1 cellular context compared by ENCODE assay signal in the genomic region with DNA sequence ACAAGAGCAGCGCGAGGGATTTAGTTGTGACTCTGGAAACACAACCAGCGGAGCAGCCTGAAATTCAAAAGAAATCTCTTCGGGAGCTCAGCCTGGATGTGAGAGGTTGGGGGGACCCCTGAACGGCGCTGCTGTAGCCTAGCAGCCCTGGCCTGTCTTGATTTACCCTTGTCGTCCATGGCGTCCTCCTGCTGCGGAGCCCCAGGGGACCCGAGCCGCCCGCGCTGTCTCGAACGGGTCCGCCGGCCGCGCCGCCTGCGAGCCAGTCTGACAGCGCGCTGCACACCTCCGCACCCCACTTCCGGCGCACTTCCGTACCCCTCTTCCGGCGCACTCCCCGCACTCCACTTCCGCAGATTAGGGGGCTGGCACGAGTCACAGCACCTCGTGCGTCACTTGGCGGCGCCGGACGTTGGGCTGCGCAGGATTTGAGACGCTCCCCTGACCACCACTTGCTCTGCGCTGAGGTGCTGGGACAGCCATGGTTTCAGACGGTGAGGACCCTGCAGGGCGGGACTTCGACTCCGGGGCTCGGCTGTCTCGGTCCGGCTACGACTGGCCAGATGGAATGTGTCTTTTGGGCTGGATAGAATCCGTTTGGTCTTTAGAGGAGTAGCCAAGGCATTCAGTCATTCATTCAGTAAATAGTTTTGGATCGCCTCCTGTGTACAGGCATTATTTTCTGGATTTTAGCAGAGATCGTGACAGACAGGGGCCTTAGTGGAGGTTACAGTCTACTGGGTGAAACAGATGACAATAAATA.
TF ChIP-seq lines count a peak whose summit lies in the region.

A gene (minus strand): TSS at position 308 of the 763 bp plus-strand sequence. CDS start 129 bp downstream, at position 179.
A gene (plus strand): TSS at position 451 of the 763 bp plus-strand sequence. CDS start 31 bp downstream, at position 482.

TF ChIP-seq in WTC11, 78 proteins besides CTCF, POLR2A, EP300 and RAD21 (continued from another document and continues in another):
- TF ChIP-seq, protein P1, sequence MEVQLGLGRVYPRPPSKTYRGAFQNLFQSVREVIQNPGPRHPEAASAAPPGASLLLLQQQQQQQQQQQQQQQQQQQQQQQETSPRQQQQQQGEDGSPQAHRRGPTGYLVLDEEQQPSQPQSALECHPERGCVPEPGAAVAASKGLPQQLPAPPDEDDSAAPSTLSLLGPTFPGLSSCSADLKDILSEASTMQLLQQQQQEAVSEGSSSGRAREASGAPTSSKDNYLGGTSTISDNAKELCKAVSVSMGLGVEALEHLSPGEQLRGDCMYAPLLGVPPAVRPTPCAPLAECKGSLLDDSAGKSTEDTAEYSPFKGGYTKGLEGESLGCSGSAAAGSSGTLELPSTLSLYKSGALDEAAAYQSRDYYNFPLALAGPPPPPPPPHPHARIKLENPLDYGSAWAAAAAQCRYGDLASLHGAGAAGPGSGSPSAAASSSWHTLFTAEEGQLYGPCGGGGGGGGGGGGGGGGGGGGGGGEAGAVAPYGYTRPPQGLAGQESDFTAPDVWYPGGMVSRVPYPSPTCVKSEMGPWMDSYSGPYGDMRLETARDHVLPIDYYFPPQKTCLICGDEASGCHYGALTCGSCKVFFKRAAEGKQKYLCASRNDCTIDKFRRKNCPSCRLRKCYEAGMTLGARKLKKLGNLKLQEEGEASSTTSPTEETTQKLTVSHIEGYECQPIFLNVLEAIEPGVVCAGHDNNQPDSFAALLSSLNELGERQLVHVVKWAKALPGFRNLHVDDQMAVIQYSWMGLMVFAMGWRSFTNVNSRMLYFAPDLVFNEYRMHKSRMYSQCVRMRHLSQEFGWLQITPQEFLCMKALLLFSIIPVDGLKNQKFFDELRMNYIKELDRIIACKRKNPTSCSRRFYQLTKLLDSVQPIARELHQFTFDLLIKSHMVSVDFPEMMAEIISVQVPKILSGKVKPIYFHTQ (CRISPR knock-in tag; IDR thresholded peaks at IDR 0.05): no peak
- TF ChIP-seq ATF1 (CRISPR knock-in tag; IDR thresholded peaks at IDR 0.05): peak; percentile 88; the same call in 1 of the 2 replicates
- TF ChIP-seq, protein P2, sequence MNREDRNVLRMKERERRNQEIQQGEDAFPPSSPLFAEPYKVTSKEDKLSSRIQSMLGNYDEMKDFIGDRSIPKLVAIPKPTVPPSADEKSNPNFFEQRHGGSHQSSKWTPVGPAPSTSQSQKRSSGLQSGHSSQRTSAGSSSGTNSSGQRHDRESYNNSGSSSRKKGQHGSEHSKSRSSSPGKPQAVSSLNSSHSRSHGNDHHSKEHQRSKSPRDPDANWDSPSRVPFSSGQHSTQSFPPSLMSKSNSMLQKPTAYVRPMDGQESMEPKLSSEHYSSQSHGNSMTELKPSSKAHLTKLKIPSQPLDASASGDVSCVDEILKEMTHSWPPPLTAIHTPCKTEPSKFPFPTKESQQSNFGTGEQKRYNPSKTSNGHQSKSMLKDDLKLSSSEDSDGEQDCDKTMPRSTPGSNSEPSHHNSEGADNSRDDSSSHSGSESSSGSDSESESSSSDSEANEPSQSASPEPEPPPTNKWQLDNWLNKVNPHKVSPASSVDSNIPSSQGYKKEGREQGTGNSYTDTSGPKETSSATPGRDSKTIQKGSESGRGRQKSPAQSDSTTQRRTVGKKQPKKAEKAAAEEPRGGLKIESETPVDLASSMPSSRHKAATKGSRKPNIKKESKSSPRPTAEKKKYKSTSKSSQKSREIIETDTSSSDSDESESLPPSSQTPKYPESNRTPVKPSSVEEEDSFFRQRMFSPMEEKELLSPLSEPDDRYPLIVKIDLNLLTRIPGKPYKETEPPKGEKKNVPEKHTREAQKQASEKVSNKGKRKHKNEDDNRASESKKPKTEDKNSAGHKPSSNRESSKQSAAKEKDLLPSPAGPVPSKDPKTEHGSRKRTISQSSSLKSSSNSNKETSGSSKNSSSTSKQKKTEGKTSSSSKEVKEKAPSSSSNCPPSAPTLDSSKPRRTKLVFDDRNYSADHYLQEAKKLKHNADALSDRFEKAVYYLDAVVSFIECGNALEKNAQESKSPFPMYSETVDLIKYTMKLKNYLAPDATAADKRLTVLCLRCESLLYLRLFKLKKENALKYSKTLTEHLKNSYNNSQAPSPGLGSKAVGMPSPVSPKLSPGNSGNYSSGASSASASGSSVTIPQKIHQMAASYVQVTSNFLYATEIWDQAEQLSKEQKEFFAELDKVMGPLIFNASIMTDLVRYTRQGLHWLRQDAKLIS (CRISPR knock-in tag; IDR thresholded peaks at IDR 0.05; ENCODE audit: borderline replicate concordance): no peak
- no peak for TF ChIP-seq MXD4 (CRISPR knock-in tag; IDR thresholded peaks at IDR 0.05; ENCODE audit: borderline replicate concordance)
- TF ChIP-seq, protein P3, sequence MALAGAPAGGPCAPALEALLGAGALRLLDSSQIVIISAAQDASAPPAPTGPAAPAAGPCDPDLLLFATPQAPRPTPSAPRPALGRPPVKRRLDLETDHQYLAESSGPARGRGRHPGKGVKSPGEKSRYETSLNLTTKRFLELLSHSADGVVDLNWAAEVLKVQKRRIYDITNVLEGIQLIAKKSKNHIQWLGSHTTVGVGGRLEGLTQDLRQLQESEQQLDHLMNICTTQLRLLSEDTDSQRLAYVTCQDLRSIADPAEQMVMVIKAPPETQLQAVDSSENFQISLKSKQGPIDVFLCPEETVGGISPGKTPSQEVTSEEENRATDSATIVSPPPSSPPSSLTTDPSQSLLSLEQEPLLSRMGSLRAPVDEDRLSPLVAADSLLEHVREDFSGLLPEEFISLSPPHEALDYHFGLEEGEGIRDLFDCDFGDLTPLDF (CRISPR knock-in tag; IDR thresholded peaks at IDR 0.05): no peak
- TF ChIP-seq ETV6 (CRISPR knock-in tag; IDR thresholded peaks at IDR 0.05): peak; percentile 91; the same call in 1 of the 2 replicates
- TF ChIP-seq, protein P4, sequence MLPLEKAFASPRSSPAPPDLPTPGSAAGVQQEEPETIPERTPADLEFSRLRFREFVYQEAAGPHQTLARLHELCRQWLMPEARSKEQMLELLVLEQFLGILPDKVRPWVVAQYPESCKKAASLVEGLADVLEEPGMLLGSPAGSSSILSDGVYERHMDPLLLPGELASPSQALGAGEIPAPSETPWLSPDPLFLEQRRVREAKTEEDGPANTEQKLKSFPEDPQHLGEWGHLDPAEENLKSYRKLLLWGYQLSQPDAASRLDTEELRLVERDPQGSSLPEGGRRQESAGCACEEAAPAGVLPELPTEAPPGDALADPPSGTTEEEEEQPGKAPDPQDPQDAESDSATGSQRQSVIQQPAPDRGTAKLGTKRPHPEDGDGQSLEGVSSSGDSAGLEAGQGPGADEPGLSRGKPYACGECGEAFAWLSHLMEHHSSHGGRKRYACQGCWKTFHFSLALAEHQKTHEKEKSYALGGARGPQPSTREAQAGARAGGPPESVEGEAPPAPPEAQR (CRISPR knock-in tag; IDR thresholded peaks at IDR 0.05): no peak
- TF ChIP-seq, protein P5, sequence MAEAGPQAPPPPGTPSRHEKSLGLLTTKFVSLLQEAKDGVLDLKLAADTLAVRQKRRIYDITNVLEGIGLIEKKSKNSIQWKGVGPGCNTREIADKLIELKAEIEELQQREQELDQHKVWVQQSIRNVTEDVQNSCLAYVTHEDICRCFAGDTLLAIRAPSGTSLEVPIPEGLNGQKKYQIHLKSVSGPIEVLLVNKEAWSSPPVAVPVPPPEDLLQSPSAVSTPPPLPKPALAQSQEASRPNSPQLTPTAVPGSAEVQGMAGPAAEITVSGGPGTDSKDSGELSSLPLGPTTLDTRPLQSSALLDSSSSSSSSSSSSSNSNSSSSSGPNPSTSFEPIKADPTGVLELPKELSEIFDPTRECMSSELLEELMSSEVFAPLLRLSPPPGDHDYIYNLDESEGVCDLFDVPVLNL (CRISPR knock-in tag; IDR thresholded peaks at IDR 0.05; ENCODE audit: borderline replicate concordance, low read depth): no peak
- TF ChIP-seq NFE2L1 (CRISPR knock-in tag; IDR thresholded peaks at IDR 0.05): peak; percentile 85
- no peak for TF ChIP-seq ELF4 (CRISPR knock-in tag; IDR thresholded peaks at IDR 0.05; ENCODE audit: low read depth)
- TF ChIP-seq, protein P6, sequence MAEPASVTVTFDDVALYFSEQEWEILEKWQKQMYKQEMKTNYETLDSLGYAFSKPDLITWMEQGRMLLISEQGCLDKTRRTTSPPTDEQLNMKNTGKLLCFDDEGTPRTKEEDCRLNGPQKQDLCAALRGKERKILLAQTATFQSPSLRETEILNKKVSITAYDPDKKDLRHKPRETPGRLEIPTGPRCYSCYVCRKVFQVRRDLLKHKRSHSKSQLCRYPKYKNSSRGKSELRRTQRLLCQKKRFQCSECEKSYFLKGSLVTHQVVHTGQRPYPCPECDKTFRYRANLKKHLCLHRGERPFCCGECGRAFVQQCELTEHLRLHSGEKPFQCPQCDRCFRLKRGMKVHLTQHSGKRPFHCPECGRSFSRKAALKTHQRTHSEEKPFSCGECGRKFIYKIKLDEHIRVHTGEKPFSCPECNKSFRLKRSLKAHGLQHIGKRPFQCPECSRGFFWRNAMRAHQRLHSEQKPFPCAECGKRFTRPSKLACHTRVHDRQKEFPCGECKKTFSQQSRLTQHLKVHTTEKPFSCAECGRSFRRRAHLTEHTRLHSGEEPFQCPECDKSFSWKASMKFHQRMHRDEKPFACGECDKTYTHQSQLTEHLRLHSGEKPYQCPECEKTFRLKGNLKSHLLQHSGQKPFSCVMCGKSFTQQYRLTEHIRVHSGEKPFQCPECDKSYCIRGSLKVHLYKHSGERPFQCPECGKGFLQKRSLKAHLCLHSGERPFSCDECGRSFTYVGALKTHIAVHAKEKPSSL (CRISPR knock-in tag; conservative IDR thresholded peaks at IDR 0.05): no peak
- peak; percentile 82; the same call in 1 of the 2 replicates for TF ChIP-seq MYBL2 (CRISPR knock-in tag; IDR thresholded peaks at IDR 0.05)
- TF ChIP-seq KAT7 (CRISPR knock-in tag; IDR thresholded peaks at IDR 0.05; ENCODE audit: borderline replicate concordance): no peak
- 0 out of 2 replicates have a peak, but pooled peaks have one; percentile 10 for TF ChIP-seq TEAD4 (CRISPR knock-in tag; IDR thresholded peaks at IDR 0.05)
- TF ChIP-seq, protein P7, sequence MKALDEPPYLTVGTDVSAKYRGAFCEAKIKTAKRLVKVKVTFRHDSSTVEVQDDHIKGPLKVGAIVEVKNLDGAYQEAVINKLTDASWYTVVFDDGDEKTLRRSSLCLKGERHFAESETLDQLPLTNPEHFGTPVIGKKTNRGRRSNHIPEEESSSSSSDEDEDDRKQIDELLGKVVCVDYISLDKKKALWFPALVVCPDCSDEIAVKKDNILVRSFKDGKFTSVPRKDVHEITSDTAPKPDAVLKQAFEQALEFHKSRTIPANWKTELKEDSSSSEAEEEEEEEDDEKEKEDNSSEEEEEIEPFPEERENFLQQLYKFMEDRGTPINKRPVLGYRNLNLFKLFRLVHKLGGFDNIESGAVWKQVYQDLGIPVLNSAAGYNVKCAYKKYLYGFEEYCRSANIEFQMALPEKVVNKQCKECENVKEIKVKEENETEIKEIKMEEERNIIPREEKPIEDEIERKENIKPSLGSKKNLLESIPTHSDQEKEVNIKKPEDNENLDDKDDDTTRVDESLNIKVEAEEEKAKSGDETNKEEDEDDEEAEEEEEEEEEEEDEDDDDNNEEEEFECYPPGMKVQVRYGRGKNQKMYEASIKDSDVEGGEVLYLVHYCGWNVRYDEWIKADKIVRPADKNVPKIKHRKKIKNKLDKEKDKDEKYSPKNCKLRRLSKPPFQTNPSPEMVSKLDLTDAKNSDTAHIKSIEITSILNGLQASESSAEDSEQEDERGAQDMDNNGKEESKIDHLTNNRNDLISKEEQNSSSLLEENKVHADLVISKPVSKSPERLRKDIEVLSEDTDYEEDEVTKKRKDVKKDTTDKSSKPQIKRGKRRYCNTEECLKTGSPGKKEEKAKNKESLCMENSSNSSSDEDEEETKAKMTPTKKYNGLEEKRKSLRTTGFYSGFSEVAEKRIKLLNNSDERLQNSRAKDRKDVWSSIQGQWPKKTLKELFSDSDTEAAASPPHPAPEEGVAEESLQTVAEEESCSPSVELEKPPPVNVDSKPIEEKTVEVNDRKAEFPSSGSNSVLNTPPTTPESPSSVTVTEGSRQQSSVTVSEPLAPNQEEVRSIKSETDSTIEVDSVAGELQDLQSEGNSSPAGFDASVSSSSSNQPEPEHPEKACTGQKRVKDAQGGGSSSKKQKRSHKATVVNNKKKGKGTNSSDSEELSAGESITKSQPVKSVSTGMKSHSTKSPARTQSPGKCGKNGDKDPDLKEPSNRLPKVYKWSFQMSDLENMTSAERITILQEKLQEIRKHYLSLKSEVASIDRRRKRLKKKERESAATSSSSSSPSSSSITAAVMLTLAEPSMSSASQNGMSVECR (CRISPR knock-in tag; IDR thresholded peaks at IDR 0.05; ENCODE audit: borderline replicate concordance): peak; percentile 65; the same call in 1 of the 2 replicates
- TF ChIP-seq NR3C1 (CRISPR knock-in tag; conservative IDR thresholded peaks at IDR 0.05; ENCODE audit: low read depth): no peak
- TF ChIP-seq, protein P8, sequence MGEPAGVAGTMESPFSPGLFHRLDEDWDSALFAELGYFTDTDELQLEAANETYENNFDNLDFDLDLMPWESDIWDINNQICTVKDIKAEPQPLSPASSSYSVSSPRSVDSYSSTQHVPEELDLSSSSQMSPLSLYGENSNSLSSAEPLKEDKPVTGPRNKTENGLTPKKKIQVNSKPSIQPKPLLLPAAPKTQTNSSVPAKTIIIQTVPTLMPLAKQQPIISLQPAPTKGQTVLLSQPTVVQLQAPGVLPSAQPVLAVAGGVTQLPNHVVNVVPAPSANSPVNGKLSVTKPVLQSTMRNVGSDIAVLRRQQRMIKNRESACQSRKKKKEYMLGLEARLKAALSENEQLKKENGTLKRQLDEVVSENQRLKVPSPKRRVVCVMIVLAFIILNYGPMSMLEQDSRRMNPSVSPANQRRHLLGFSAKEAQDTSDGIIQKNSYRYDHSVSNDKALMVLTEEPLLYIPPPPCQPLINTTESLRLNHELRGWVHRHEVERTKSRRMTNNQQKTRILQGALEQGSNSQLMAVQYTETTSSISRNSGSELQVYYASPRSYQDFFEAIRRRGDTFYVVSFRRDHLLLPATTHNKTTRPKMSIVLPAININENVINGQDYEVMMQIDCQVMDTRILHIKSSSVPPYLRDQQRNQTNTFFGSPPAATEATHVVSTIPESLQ (CRISPR knock-in tag; IDR thresholded peaks at IDR 0.05): no peak
- no peak for TF ChIP-seq ZNF263 (CRISPR knock-in tag; IDR thresholded peaks at IDR 0.05; ENCODE audit: low read depth)
- TF ChIP-seq EMX1 (CRISPR knock-in tag; IDR thresholded peaks at IDR 0.05): no peak
- no peak for TF ChIP-seq JUN (CRISPR knock-in tag; IDR thresholded peaks at IDR 0.05)
- TF ChIP-seq NFYB (CRISPR knock-in tag; conservative IDR thresholded peaks at IDR 0.05; ENCODE audit: low read depth): no peak
- no peak for TF ChIP-seq HMGA2 (CRISPR knock-in tag; IDR thresholded peaks at IDR 0.05)
- TF ChIP-seq, protein P9, sequence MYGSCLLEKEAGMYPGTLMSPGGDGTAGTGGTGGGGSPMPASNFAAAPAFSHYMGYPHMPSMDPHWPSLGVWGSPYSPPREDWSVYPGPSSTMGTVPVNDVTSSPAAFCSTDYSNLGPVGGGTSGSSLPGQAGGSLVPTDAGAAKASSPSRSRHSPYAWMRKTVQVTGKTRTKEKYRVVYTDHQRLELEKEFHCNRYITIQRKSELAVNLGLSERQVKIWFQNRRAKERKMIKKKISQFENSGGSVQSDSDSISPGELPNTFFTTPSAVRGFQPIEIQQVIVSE (CRISPR knock-in tag; IDR thresholded peaks at IDR 0.05; ENCODE audit: borderline replicate concordance): no peak
- no peak for TF ChIP-seq ZNF138 (CRISPR knock-in tag; conservative IDR thresholded peaks at IDR 0.05)
- TF ChIP-seq CREM (CRISPR knock-in tag; IDR thresholded peaks at IDR 0.05): peak; percentile 100
- no peak for TF ChIP-seq SMAD4 (CRISPR knock-in tag; IDR thresholded peaks at IDR 0.05)
- TF ChIP-seq, protein P10, sequence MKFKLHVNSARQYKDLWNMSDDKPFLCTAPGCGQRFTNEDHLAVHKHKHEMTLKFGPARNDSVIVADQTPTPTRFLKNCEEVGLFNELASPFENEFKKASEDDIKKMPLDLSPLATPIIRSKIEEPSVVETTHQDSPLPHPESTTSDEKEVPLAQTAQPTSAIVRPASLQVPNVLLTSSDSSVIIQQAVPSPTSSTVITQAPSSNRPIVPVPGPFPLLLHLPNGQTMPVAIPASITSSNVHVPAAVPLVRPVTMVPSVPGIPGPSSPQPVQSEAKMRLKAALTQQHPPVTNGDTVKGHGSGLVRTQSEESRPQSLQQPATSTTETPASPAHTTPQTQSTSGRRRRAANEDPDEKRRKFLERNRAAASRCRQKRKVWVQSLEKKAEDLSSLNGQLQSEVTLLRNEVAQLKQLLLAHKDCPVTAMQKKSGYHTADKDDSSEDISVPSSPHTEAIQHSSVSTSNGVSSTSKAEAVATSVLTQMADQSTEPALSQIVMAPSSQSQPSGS (CRISPR knock-in tag; IDR thresholded peaks at IDR 0.05; ENCODE audit: borderline replicate concordance, low read depth): no peak
